Comparison of ENCODE assay signal across 2 cellular contexts in genomic region chr22:25085156-25085555, GRCh38.
TF ChIP-seq lines count a peak whose summit lies in the region.

No MANE protein-coding gene starts in this region.

TF ChIP-seq in HepG2, 621 proteins besides CTCF, POLR2A, EP300 and RAD21 (continued from another document):
- no peak for TF ChIP-seq ZFP36 (IDR thresholded peaks at IDR 0.05; ENCODE audit: borderline replicate concordance, low read depth, low read length, partially characterized antibody)
- TF ChIP-seq LRRFIP1 (CRISPR knock-in tag; conservative IDR thresholded peaks at IDR 0.05) = no peak
- no peak for TF ChIP-seq ZNF121 (CRISPR knock-in tag; IDR thresholded peaks at IDR 0.05)
- no peak for TF ChIP-seq PAX8 (CRISPR knock-in tag; IDR thresholded peaks at IDR 0.05; ENCODE audit: borderline replicate concordance)
- TF ChIP-seq THRA (CRISPR knock-in tag; IDR thresholded peaks at IDR 0.05; ENCODE audit: borderline replicate concordance) = no peak
- TF ChIP-seq ZNF652 (CRISPR knock-in tag; IDR thresholded peaks at IDR 0.05; ENCODE audit: borderline replicate concordance, low read depth) = no peak

TF ChIP-seq in GM12878, 131 proteins besides CTCF, POLR2A, EP300 and RAD21 (continued from another document):
- TF ChIP-seq RELB (IDR thresholded peaks at IDR 0.05; ENCODE audit: low read depth) (no peak), LARP7 (IDR thresholded peaks at IDR 0.05) (no peak), DPF2 (IDR thresholded peaks at IDR 0.05) (0 out of 2 replicates have a peak, but pooled peaks have one; percentile 44)
